18 cellular contexts compared by ENCODE assay signal in genomic region chr3:195307711-195308110, GRCh38.
"Had no signal": no experiment of that assay in that cellular context is flagged by ENCODE, and none has a peak within 500 bp of the region (broad histone marks: within the 10 kb centered on the region; RNA-seq: fewer than 3 reads in every experiment).

No MANE protein-coding gene starts in this region.

- H3K27me3 ChIP-seq: foreskin keratinocyte, right atrium auricular region, sigmoid colon had no signal

- H3K9me3 ChIP-seq: right atrium auricular region, sigmoid colon had no signal

- H3K27ac ChIP-seq: coronary artery, foreskin keratinocyte, right atrium auricular region, sigmoid colon, skin epidermis had no signal

- H3K4me3 ChIP-seq: coronary artery, right atrium auricular region, sigmoid colon, skin epidermis had no signal

- ATAC-seq: foreskin keratinocyte; left lobe of liver; naive thymus-derived CD4-positive, alpha-beta T cell had no signal

- H3K9me3 Mint-ChIP-seq: endodermal cell; naive thymus-derived CD4-positive, alpha-beta T cell; nephron progenitor cell; type B pancreatic cell had no signal

- H3K27me3 Mint-ChIP-seq: naive thymus-derived CD4-positive, alpha-beta T cell; type B pancreatic cell had no signal

- H3K27ac Mint-ChIP-seq: endodermal cell, nephron progenitor cell, type B pancreatic cell had no signal

- FAIRE-seq: endothelial cell of umbilical vein, urothelium cell line had no signal

- H3K4me1 ChIP-seq: foreskin keratinocyte, right atrium auricular region, sigmoid colon had no signal

- DNase-seq: effector CD4-positive, alpha-beta T cell; endodermal cell; erythroblast; foreskin keratinocyte; kidney glomerular epithelial cell; mammary epithelial cell; naive thymus-derived CD4-positive, alpha-beta T cell; nephron progenitor cell; sigmoid colon; stimulated activated CD4-positive, alpha-beta T cell treated with anti-CD3 and anti-CD28 coated beads, Interleukin-2, amount 100 ng/mL, for 48 hours; stimulated activated naive CD4-positive, alpha-beta T cell treated with Interleukin-2 at 50 U/mL for 16 hours had no signal

- H3K4me3 Mint-ChIP-seq: endodermal cell; naive thymus-derived CD4-positive, alpha-beta T cell; nephron progenitor cell; type B pancreatic cell had no signal

- H3K4me1 Mint-ChIP-seq: nephron progenitor cell had no signal
